Comparison of ENCODE assay signal across 8 cellular contexts in the genomic region with DNA sequence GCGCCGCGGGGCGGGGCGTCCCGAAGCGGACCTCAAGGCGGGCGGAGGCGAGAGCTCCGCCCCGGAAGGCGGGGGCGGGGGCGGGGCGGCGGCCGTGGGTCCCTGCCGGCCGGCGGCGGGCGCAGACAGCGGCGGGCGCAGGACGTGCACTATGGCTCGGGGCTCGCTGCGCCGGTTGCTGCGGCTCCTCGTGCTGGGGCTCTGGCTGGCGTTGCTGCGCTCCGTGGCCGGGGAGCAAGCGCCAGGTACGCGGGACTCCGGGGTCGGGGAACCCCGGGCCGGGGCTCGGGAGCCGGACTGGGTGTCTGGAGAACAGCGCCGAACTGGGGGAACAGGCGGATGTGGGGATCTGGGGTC. TPM values are rescaled to one million over a fixed set of nuclear protein-coding genes. Genes with fewer than 3 reads are reported as not detected.
DNase-seq lines count a peak whose midpoint lies in the region; ATAC-seq, FAIRE-seq and TF ChIP-seq lines count a peak whose summit lies in the region.

A gene with protein sequence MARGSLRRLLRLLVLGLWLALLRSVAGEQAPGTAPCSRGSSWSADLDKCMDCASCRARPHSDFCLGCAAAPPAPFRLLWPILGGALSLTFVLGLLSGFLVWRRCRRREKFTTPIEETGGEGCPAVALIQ (plus strand): TSS at position 122 of the 357 bp plus-strand sequence. CDS start 30 bp downstream, at position 152.

- ATAC-seq in Right ventricle myocardium inferior (peak; percentile 49), pancreas (peak; percentile 35 to 59 (median 39)), GM21528 (IDR thresholded peaks at IDR 0.05; ENCODE audit: low FRiP score, unreplicated experiment) (no peak)

- H3K27me3 ChIP-seq in adipocyte (replicated peaks; ENCODE audit: control insufficient read depth, insufficient read depth, low read length) (peaks cover 13% of the 10 kb centered on the region), pancreas (no peaks in the 10 kb centered on the region), vagina (peaks cover 5% of the 10 kb centered on the region)

- H3K27ac ChIP-seq in pancreas (peak within 1 kb of the TSS; percentile 97 to 100 (median 98)), vagina (peak within 1 kb of the TSS; percentile 96)

- DNase-seq in Daoy (ENCODE audit: low read depth) (peak; percentile 90), HUDEP-2 (lab: John Stamatoyannopoulos, UW; ENCODE audit: unreplicated experiment in 76 of 76) (peak in 65 of 76 experiments; percentile 16 to 84 (median 62)), SKM-1 (lab: John Stamatoyannopoulos, UW; ENCODE audit: unreplicated experiment) (peak; percentile 34), adipocyte (ENCODE audit: low read depth) (peak; percentile 95), Right ventricle myocardium inferior (ENCODE audit: missing footprints) (peak; percentile 93), pancreas (peak; percentile 73 to 92 (median 88)), vagina (ENCODE audit: extremely low spot score in 2 of 2) (no peak)

- H3K4me1 ChIP-seq in adipocyte (ENCODE audit: control insufficient read depth, insufficient read depth, low read length) (peaks cover 23% of the 10 kb centered on the region), pancreas (peaks cover 15 to 32% (median 25%) of the 10 kb centered on the region in 3 donors), vagina (peaks cover 48% of the 10 kb centered on the region)

- TF ChIP-seq POLR2A in vagina (IDR thresholded peaks at IDR 0.05): peak in 1 of 2 donors; percentile 85

- H3K9me3 ChIP-seq in adipocyte (ENCODE audit: control insufficient read depth, low read length) (no peaks in the 10 kb centered on the region), pancreas (no peaks in the 10 kb centered on the region), vagina (no peaks in the 10 kb centered on the region)

- peak within 1 kb of the TSS; percentile 96 for H3K4me3 ChIP-seq in adipocyte (ENCODE audit: low read length)
- H3K4me3 ChIP-seq in pancreas: peak within 1 kb of the TSS; percentile 63 to 93 (median 76)
- peak within 1 kb of the TSS; percentile 63 to 68 for H3K4me3 ChIP-seq in vagina

- H3K36me3 ChIP-seq in adipocyte (ENCODE audit: control insufficient read depth, insufficient read depth, low read length, severe bottlenecking) (no peaks in the 10 kb centered on the region), pancreas (peaks cover 0 to 3% (median 0%) of the 10 kb centered on the region in 3 donors), vagina (no peaks in the 10 kb centered on the region)

- intact Hi-C loops in Right ventricle myocardium inferior (cut with DNase I) (no loop called here), pancreas (cut with DNase I) (no loop called here), vagina (cut with DNase I) (no loop called here)

- peak within 1 kb of the TSS; percentile 100 for H3K9ac ChIP-seq in adipocyte (ENCODE audit: low read length)

- no peak for FAIRE-seq in pancreas (lab: Jason Lieb, UNC)

- WGBS in pancreas, 2 donors: 1% methylated on average over 41 to 49 of the region's 49 CpGs

- TF ChIP-seq CTCF in pancreas (IDR thresholded peaks at IDR 0.05) (no peak), vagina (IDR thresholded peaks at IDR 0.05) (no peak)

RNA-seq across cellular contexts. Expression of the gene that starts here (rescaled TPM):
- total RNA-seq in Daoy (2014; rRNA removed; shearing (Covaris generic)): 307 and 390 TPM in 2 replicates
- 42.8 TPM for total RNA-seq in Right ventricle myocardium inferior
- total RNA-seq in pancreas: 10 to 100 TPM; 26.8 to 91.1 (median 66.7) TPM
- polyA plus RNA-seq in pancreas: 100 to 1,000 TPM; 166 to 185 TPM
- 12.3 TPM for total RNA-seq in vagina

Comparison
In these comparisons a context has a peak if more than half of its experiments do, and no peak if none do; other contexts are left out.
1. DNase-seq: peak in Daoy (single experiment), HUDEP-2 (65 of 76), SKM-1 (single experiment), adipocyte (single experiment), Right ventricle myocardium inferior (single experiment) and pancreas (6 of 6); none in vagina (0 of 2).
2. Peak in every context shown above with its lines, with median percentiles within 50 percentile points of each other: H3K4me3 ChIP-seq.